In genomic region chr12:45235087-45236025, GRCh38 we compare ENCODE assay signal across 8 cellular contexts. TPM values are rescaled to one million over a fixed set of nuclear protein-coding genes. Genes with fewer than 3 reads are reported as not detected.
DNase-seq lines count a peak whose midpoint lies in the region; ATAC-seq, FAIRE-seq and TF ChIP-seq lines count a peak whose summit lies in the region.

No MANE protein-coding gene starts in this region.

- dilution Hi-C loops in mammary epithelial cell (cut with HindIII; ENCODE audit: low sequenced_read_pairs), result no loop called here

- TF ChIP-seq CTCF in KMS-11 (conservative IDR thresholded peaks at IDR 0.05; ENCODE audit: low read depth, low read length) (no peak), mammary epithelial cell (conservative IDR thresholded peaks at IDR 0.05 in 1 of 2, IDR thresholded peaks at IDR 0.05 in 1 of 2; ENCODE audit: extremely low read depth in 1 of 2, insufficient read depth in 1 of 2, low read depth in 1 of 2, low read length in 2 of 2) (no peak), lower leg skin (IDR thresholded peaks at IDR 0.05) (no peak)

- DNase-seq in GM12891 (ENCODE audit: insufficient read length, low spot score) (no peak), mammary epithelial cell (peak; percentile 86), lower leg skin (ENCODE audit: low spot score in 2 of 2) (peak; percentile 33 to 84), hippocampal formation (lab: John Stamatoyannopoulos, UW) (no peak), left colon (no peak), NCI-H1092 (lab: John Stamatoyannopoulos, UW) (no peak)

- CTCF ChIA-PET in mammary epithelial cell (lab: Charles Lee; ENCODE audit: low non-redundant PET), result interaction anchor here (0.9 kb wide), 1 partner anchor 19 kb away, joined by 7 read pairs; no protein-coding TSS in a partner anchor

- H3K4me3 ChIP-seq in KMS-11 (IDR thresholded peaks at IDR 0.05; ENCODE audit: insufficient read depth, low read depth, low read length) (no peak overlapping the region), mammary epithelial cell (replicated peaks in 1 of 3; ENCODE audit: insufficient read depth in 1 of 3, low read depth in 2 of 3, low read length in 3 of 3) (peak overlapping the region in 1 of 3 experiments; percentile 3), lower leg skin (ENCODE audit: low read depth, poor library complexity, severe bottlenecking) (no peak overlapping the region), urinary bladder (ENCODE audit: low read depth, low read length) (no peak overlapping the region)

- WGBS in mammary epithelial cell (ENCODE audit: low coverage, missing lambda C conversion rate), result 6% methylated on average over 4 of the region's 4 CpGs
- 39 to 44% methylated on average over 4 of the region's 4 CpGs for WGBS in lower leg skin, 2 donors
- 38% methylated on average over 4 of the region's 4 CpGs for WGBS in urinary bladder

- peaks cover 48% of the 10 kb centered on the region for H3K4me1 ChIP-seq in KMS-11 (ENCODE audit: low read depth, poor library complexity, severe bottlenecking)
- peaks cover 51% of the 10 kb centered on the region for H3K4me1 ChIP-seq in mammary epithelial cell (ENCODE audit: insufficient read depth, low read length)
- H3K4me1 ChIP-seq in urinary bladder (ENCODE audit: insufficient read depth), result peaks cover 1% of the 10 kb centered on the region

- H2AFZ ChIP-seq in KMS-11 (ENCODE audit: low read depth), result no peak overlapping the region
- no peak overlapping the region for H2AFZ ChIP-seq in mammary epithelial cell (ENCODE audit: low read depth, low read length)

- H3K27ac ChIP-seq in KMS-11 (peak overlapping the region; percentile 19; the same call in 1 of the 2 replicates), mammary epithelial cell (ENCODE audit: insufficient read depth, low read depth, low read length) (peak overlapping the region; percentile 98), urinary bladder (ENCODE audit: low read depth) (peak overlapping the region; percentile 52)

- peak overlapping the region; percentile 27; the same call in 1 of the 2 replicates for H3K4me2 ChIP-seq in KMS-11
- peak overlapping the region; percentile 80 for H3K4me2 ChIP-seq in mammary epithelial cell (ENCODE audit: insufficient read depth, low read depth, low read length)

- H3K9ac ChIP-seq in KMS-11 (peak overlapping the region; percentile 2; the same call in 1 of the 2 replicates), mammary epithelial cell (ENCODE audit: insufficient read depth, low read length) (peak overlapping the region; percentile 76)

- peak; percentile 71 for FAIRE-seq in GM12891 (lab: Jason Lieb, UNC)

- H3K79me2 ChIP-seq in KMS-11 (ENCODE audit: insufficient read depth, low read depth) (peaks cover 5% of the 10 kb centered on the region; the same call in 1 of the 2 replicates), mammary epithelial cell (ENCODE audit: insufficient read depth, low read length) (peaks cover 63% of the 10 kb centered on the region)

- no peaks in the 10 kb centered on the region for H4K20me1 ChIP-seq in KMS-11 (ENCODE audit: insufficient read depth)
- no peaks in the 10 kb centered on the region for H4K20me1 ChIP-seq in mammary epithelial cell (ENCODE audit: insufficient read depth, low read length)

- no peak for ATAC-seq in left colon

- TSS peak; percentile 63 for BruUV-seq in mammary epithelial cell (replicated peaks; lab: Mats Ljungman, UMichigan)

- H3K9me3 ChIP-seq in mammary epithelial cell (replicated peaks; ENCODE audit: insufficient read depth, low read length), result no peaks in the 10 kb centered on the region

- TF ChIP-seq POLR2A in GM12891 (IDR thresholded peaks at IDR 0.05; ENCODE audit: low read depth, low read length), result no peak
- no peak for TF ChIP-seq POLR2A in lower leg skin (IDR thresholded peaks at IDR 0.05)

- in situ Hi-C loops in mammary epithelial cell (cut with MboI; ENCODE audit: low sequenced_read_pairs in 2 of 2), result no loop called here

- intact Hi-C loops in mammary epithelial cell (cut with micrococcal nuclease) (loop anchor here (1.0 kb wide), 2 partner anchors 19 to 33 kb away; partner anchors contain the start of gene ANO6), lower leg skin (cut with DNase I; ENCODE audit: low total_unique reads) (no loop called here), left colon (cut with DNase I, micrococcal nuclease) (no loop called here)

- H3K27me3 ChIP-seq in KMS-11 (ENCODE audit: insufficient read depth, low read depth), result no peaks in the 10 kb centered on the region
- no peaks in the 10 kb centered on the region for H3K27me3 ChIP-seq in mammary epithelial cell (ENCODE audit: insufficient read depth, low read length)

- H3K36me3 ChIP-seq in KMS-11 (ENCODE audit: insufficient read depth), result no peaks in the 10 kb centered on the region
- peaks cover 2% of the 10 kb centered on the region for H3K36me3 ChIP-seq in mammary epithelial cell (ENCODE audit: insufficient read depth, low read length)
- H3K36me3 ChIP-seq in urinary bladder (ENCODE audit: insufficient read depth), result no peaks in the 10 kb centered on the region

TF ChIP-seq in GM12891, 5 proteins besides CTCF, POLR2A, EP300 and RAD21:
- TF ChIP-seq POLR2AphosphoS5 (IDR thresholded peaks at IDR 0.05; ENCODE audit: low read depth, low read length) (no peak), SPI1 (IDR thresholded peaks at IDR 0.05; ENCODE audit: low read depth, low read length) (no peak), PAX5 (IDR thresholded peaks at IDR 0.05; ENCODE audit: insufficient read depth, low read length, severe bottlenecking) (no peak), TAF1 (IDR thresholded peaks at IDR 0.05; ENCODE audit: low read depth, low read length) (no peak)

RNA-seq across cellular contexts. Expression of gene ANO6, which starts 19.5 kb away (rescaled TPM):
- polyA plus RNA-seq in GM12891 (2012; ENCODE audit: low read depth, missing spikeins), result 11.7 TPM
- 10 to 100 TPM; 57.0 to 77.5 TPM for total RNA-seq in mammary epithelial cell
- polyA plus RNA-seq in mammary epithelial cell, result 29.4 TPM
- polyA minus RNA-seq in mammary epithelial cell, result 60.1 TPM
- 10 to 100 TPM; 36.3 to 41.1 (median 38.9) TPM for total RNA-seq in lower leg skin
- total RNA-seq in urinary bladder, result 163 TPM
- polyA plus RNA-seq in urinary bladder, result 63.7 TPM
- total RNA-seq in left colon, result 10 to 100 TPM; 10.3 to 15.4 TPM

Comparison
In these comparisons a context has a peak if more than half of its experiments do, and no peak if none do; other contexts are left out.
1. DNase-seq: peak in mammary epithelial cell (single experiment) and lower leg skin (2 of 2); none in GM12891 (single experiment), hippocampal formation (0 of 2), left colon (0 of 2) and NCI-H1092 (single experiment).
2. H3K27ac ChIP-seq: peak in every context shown above with its lines; median percentile 98 in mammary epithelial cell; 52 in urinary bladder; 19 in KMS-11.